Comparison of ENCODE assay signal across 2 cellular contexts in the genomic region with DNA sequence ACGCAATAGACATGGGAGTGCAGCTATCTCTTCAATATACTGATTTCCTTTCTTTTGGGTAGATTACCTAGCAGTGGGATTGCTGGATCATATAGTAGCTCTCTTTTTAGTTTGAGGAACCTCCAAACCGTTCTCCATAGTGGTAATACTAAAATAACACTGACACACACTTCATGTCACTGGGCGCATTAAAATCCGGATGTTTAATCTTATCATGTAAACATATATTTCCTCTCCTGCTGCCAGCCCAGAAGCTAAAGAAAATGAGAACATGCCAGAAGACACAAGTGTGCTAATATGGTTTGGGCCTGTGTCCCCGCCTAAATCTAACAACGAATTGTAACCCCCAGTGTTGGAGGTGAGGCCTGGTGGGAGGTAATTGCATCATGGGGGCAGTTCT.
A peak's percentile ranks its signal among the peaks of the same experiment; 100 is the strongest.
TF ChIP-seq lines count a peak whose summit lies in the region.

No MANE protein-coding gene starts in this region.

TF ChIP-seq in IMR-90, 13 proteins besides CTCF, POLR2A, EP300 and RAD21:
- TF ChIP-seq, protein P1, sequence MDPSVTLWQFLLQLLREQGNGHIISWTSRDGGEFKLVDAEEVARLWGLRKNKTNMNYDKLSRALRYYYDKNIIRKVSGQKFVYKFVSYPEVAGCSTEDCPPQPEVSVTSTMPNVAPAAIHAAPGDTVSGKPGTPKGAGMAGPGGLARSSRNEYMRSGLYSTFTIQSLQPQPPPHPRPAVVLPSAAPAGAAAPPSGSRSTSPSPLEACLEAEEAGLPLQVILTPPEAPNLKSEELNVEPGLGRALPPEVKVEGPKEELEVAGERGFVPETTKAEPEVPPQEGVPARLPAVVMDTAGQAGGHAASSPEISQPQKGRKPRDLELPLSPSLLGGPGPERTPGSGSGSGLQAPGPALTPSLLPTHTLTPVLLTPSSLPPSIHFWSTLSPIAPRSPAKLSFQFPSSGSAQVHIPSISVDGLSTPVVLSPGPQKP (IDR thresholded peaks at IDR 0.05; ENCODE audit: borderline replicate concordance, low read depth, low read length): no peak
- TF ChIP-seq CEBPB (IDR thresholded peaks at IDR 0.05; ENCODE audit: low read depth, low read length) (no peak), MXI1 (IDR thresholded peaks at IDR 0.05; ENCODE audit: borderline replicate concordance, low read depth, low read length) (no peak), CHD1 (IDR thresholded peaks at IDR 0.05; ENCODE audit: low read depth, low read length) (no peak), MAFK (IDR thresholded peaks at IDR 0.05; ENCODE audit: low read depth, low read length) (no peak), NFE2L2 (IDR thresholded peaks at IDR 0.05; ENCODE audit: low read depth, low read length) (no peak), FOS (IDR thresholded peaks at IDR 0.05; ENCODE audit: low read depth, low read length) (no peak), SMC3 (IDR thresholded peaks at IDR 0.05; ENCODE audit: low read depth, low read length) (no peak)
- TF ChIP-seq, protein P2, sequence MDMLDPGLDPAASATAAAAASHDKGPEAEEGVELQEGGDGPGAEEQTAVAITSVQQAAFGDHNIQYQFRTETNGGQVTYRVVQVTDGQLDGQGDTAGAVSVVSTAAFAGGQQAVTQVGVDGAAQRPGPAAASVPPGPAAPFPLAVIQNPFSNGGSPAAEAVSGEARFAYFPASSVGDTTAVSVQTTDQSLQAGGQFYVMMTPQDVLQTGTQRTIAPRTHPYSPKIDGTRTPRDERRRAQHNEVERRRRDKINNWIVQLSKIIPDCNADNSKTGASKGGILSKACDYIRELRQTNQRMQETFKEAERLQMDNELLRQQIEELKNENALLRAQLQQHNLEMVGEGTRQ (IDR thresholded peaks at IDR 0.05; ENCODE audit: low read depth, low read length): no peak

TF ChIP-seq in GM12878, 131 proteins besides CTCF, POLR2A, EP300 and RAD21:
- TF ChIP-seq IKZF2 (IDR thresholded peaks at IDR 0.05) (no peak), NFIC (IDR thresholded peaks at IDR 0.05; ENCODE audit: low read depth, low read length) (0 out of 2 replicates have a peak, but pooled peaks have one; percentile 12), DPF2 (IDR thresholded peaks at IDR 0.05) (no peak)
TF ChIP-seq in GM12878: peak in this region for 1.
